In the genomic region with DNA sequence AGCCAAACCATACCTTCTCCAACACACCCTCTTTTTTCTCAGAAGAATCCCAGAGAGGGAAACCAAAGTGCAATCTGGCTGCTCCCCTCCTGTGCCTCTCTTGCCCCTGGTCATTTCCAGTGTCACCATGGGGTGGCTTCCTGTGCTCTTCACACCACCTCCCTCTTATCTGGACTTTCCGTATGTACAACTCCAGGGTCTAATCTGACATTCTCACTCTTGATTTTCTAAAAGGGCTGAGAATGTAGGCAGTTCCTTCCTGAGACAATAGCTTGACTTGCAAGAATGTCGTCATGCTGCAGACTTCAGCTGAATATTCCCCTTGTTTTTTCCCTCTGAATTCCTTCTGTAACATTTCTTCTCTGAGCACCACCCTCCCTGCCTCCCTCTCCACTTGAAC, we compare ENCODE assay signal across 2 cellular contexts.
TF ChIP-seq lines count a peak whose summit lies in the region.

No MANE protein-coding gene starts in this region.

TF ChIP-seq in HepG2, 621 proteins besides CTCF, POLR2A, EP300 and RAD21 (continued from another document and continues in another):
- TF ChIP-seq PRDM10 (CRISPR knock-in tag; IDR thresholded peaks at IDR 0.05; ENCODE audit: low read depth) (no peak), MTERF4 (CRISPR knock-in tag; IDR thresholded peaks at IDR 0.05) (no peak), MTA3 (CRISPR knock-in tag; IDR thresholded peaks at IDR 0.05) (no peak), ZFYVE20 (CRISPR knock-in tag; IDR thresholded peaks at IDR 0.05; ENCODE audit: borderline replicate concordance, low read depth) (no peak), ZNF557 (CRISPR knock-in tag; IDR thresholded peaks at IDR 0.05) (no peak), ZNF841 (CRISPR knock-in tag; IDR thresholded peaks at IDR 0.05; ENCODE audit: borderline replicate concordance) (no peak), ZNF7 (CRISPR knock-in tag; IDR thresholded peaks at IDR 0.05) (no peak), HOMEZ (CRISPR knock-in tag; IDR thresholded peaks at IDR 0.05; ENCODE audit: low read depth) (no peak), ZFP91 (CRISPR knock-in tag; IDR thresholded peaks at IDR 0.05; ENCODE audit: borderline replicate concordance) (no peak), GATAD2A (CRISPR knock-in tag; IDR thresholded peaks at IDR 0.05) (no peak), ASH2L (IDR thresholded peaks at IDR 0.05; ENCODE audit: insufficient read length, low read depth, low read length) (no peak), FOXP1 (IDR thresholded peaks at IDR 0.05) (no peak), FOXP1 (CRISPR knock-in tag; IDR thresholded peaks at IDR 0.05) (no peak), TAF1 (CRISPR knock-in tag; IDR thresholded peaks at IDR 0.05) (no peak), SETDB1 (CRISPR knock-in tag; IDR thresholded peaks at IDR 0.05; ENCODE audit: borderline replicate concordance) (no peak), ZNF773 (CRISPR knock-in tag; IDR thresholded peaks at IDR 0.05; ENCODE audit: borderline replicate concordance) (no peak)
- TF ChIP-seq, protein P1, sequence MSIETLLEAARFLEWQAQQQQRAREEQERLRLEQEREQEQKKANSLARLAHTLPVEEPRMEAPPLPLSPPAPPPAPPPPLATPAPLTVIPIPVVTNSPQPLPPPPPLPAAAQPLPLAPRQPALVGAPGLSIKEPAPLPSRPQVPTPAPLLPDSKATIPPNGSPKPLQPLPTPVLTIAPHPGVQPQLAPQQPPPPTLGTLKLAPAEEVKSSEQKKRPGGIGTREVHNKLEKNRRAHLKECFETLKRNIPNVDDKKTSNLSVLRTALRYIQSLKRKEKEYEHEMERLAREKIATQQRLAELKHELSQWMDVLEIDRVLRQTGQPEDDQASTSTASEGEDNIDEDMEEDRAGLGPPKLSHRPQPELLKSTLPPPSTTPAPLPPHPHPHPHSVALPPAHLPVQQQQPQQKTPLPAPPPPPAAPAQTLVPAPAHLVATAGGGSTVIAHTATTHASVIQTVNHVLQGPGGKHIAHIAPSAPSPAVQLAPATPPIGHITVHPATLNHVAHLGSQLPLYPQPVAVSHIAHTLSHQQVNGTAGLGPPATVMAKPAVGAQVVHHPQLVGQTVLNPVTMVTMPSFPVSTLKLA (IDR thresholded peaks at IDR 0.05) = no peak

TF ChIP-seq in endothelial cell of umbilical vein, 7 proteins besides CTCF, POLR2A, EP300 and RAD21 (continued from another document):
- no peak for TF ChIP-seq FOS (IDR thresholded peaks at IDR 0.05; ENCODE audit: borderline replicate concordance, insufficient read depth, low read length)
- no peak for TF ChIP-seq MYC (IDR thresholded peaks at IDR 0.05; ENCODE audit: low read depth, low read length)
- no peak for TF ChIP-seq JUN (IDR thresholded peaks at IDR 0.05; ENCODE audit: borderline replicate concordance, insufficient read depth, insufficient read length, low read depth)
